9 cellular contexts compared by ENCODE assay signal in genomic region chr19:3276341-3276799, GRCh38. TPM values are rescaled to one million over a fixed set of nuclear protein-coding genes. Genes with fewer than 3 reads are reported as not detected.
DNase-seq lines count a peak whose midpoint lies in the region; ATAC-seq, FAIRE-seq and TF ChIP-seq lines count a peak whose summit lies in the region.
"Had no signal": no experiment of that assay in that cellular context is flagged by ENCODE, and none has a peak within 500 bp of the region (broad histone marks: within the 10 kb centered on the region; RNA-seq: fewer than 3 reads in every experiment).

No MANE protein-coding gene starts in this region.

- peaks cover 11% of the 10 kb centered on the region for H3K4me1 Mint-ChIP-seq in activated T-cell treated with anti-CD3 and anti-CD28 coated beads, Interleukin-2, amount 50 U/mL, for 72 hours (ENCODE audit: low read depth)

- H3K9me3 ChIP-seq in kidney (ENCODE audit: control insufficient read depth in 1 of 2, low read length in 2 of 2) (peaks cover 0 to 10% of the 10 kb centered on the region in 2 donors), thymus (ENCODE audit: control insufficient read depth) (peaks cover 1% of the 10 kb centered on the region)

- peaks cover 0 to 6% of the 10 kb centered on the region in 2 donors for H3K36me3 Mint-ChIP-seq in activated T-cell treated with anti-CD3 and anti-CD28 coated beads, Interleukin-2, amount 50 U/mL, for 72 hours (ENCODE audit: insufficient read depth in 2 of 2)

- peak; percentile 93 for DNase-seq in NCI-H226
- DNase-seq in activated T-cell treated with anti-CD3 and anti-CD28 coated beads, Interleukin-2, amount 50 U/mL, for 72 hours: peak; percentile 63 to 65
- DNase-seq in kidney: peak; percentile 79
- DNase-seq in cardiac septum (ENCODE audit: low spot score): no peak

- no peak for TF ChIP-seq CTCF in kidney (IDR thresholded peaks at IDR 0.05; ENCODE audit: borderline replicate concordance, extremely low read depth, insufficient read depth)

- peaks cover 14% of the 10 kb centered on the region for H3K27me3 Mint-ChIP-seq in activated T-cell treated with anti-CD3 and anti-CD28 coated beads, Interleukin-2, amount 50 U/mL, for 72 hours (ENCODE audit: low read depth)

- H3K9me3 Mint-ChIP-seq in activated T-cell treated with anti-CD3 and anti-CD28 coated beads, Interleukin-2, amount 50 U/mL, for 72 hours: peaks cover 2 to 4% of the 10 kb centered on the region in 2 donors
- H3K9me3 Mint-ChIP-seq: stimulated activated naive CD8-positive, alpha-beta T cell treated with anti-CD3 and anti-CD28 coated beads, Interleukin-15, Interleukin-2, amounts not matched to agents 100 ng/mL and 50 ng/mL, for 24 hours had no signal

- peak; percentile 27 for ATAC-seq in GM18498 (IDR thresholded peaks at IDR 0.05; ENCODE audit: unreplicated experiment)
- ATAC-seq in activated T-cell treated with anti-CD3 and anti-CD28 coated beads, Interleukin-2, amount 50 U/mL, for 72 hours (replicated peaks in 1 of 2): peak; percentile 45 to 52
- ATAC-seq in GM21576 (IDR thresholded peaks at IDR 0.05; ENCODE audit: unreplicated experiment): no peak
- ATAC-seq in HG03135 (IDR thresholded peaks at IDR 0.05; ENCODE audit: unreplicated experiment): no peak

- H3K4me1 ChIP-seq in kidney (ENCODE audit: control insufficient read depth in 1 of 2, insufficient read depth in 1 of 2, low read depth in 1 of 2, low read length in 2 of 2): no peaks in the 10 kb centered on the region
- H3K4me1 ChIP-seq in thymus (ENCODE audit: control insufficient read depth, insufficient read depth, low read length): peaks cover 7% of the 10 kb centered on the region

- H3K27ac Mint-ChIP-seq in activated T-cell treated with anti-CD3 and anti-CD28 coated beads, Interleukin-2, amount 50 U/mL, for 72 hours: no peak overlapping the region
- H3K27ac Mint-ChIP-seq: stimulated activated naive CD8-positive, alpha-beta T cell treated with anti-CD3 and anti-CD28 coated beads, Interleukin-15, Interleukin-2, amounts not matched to agents 100 ng/mL and 50 ng/mL, for 24 hours had no signal

- no peak overlapping the region for H3K9ac ChIP-seq in kidney (ENCODE audit: low read length in 2 of 2)

- H3K27ac ChIP-seq in kidney (ENCODE audit: low read depth in 2 of 2, low read length in 2 of 2): no peak overlapping the region
- no peak overlapping the region for H3K27ac ChIP-seq in thymus (ENCODE audit: low read depth)

- 1% methylated on average over 11 of the region's 11 CpGs for WGBS in thymus

- intact Hi-C loops in kidney (cut with DNase I) (no loop called here), cardiac septum (cut with DNase I) (no loop called here)

- H3K4me3 ChIP-seq in kidney (ENCODE audit: low read length in 2 of 2) (no peak overlapping the region), thymus (ENCODE audit: low read length) (peak overlapping the region; percentile 12)

- no peaks in the 10 kb centered on the region for H3K36me3 ChIP-seq in kidney (ENCODE audit: control insufficient read depth in 1 of 2, insufficient read depth in 2 of 2, low read length in 2 of 2)
- H3K36me3 ChIP-seq in thymus (ENCODE audit: control insufficient read depth, insufficient read depth): no peaks in the 10 kb centered on the region

- peak overlapping the region; percentile 27 to 95 for H3K4me3 Mint-ChIP-seq in activated T-cell treated with anti-CD3 and anti-CD28 coated beads, Interleukin-2, amount 50 U/mL, for 72 hours

- no peak for FAIRE-seq in kidney (lab: Jason Lieb, UNC)

- peaks cover 17% of the 10 kb centered on the region for H3K27me3 ChIP-seq in thymus (ENCODE audit: control insufficient read depth, insufficient read depth)

RNA-seq across cellular contexts. Expression of gene CELF5, which starts 51.9 kb away (rescaled TPM):
- under 1 TPM; 0.17 to 0.42 TPM for total RNA-seq in activated T-cell treated with anti-CD3 and anti-CD28 coated beads, Interleukin-2, amount 50 U/mL, for 72 hours
- total RNA-seq in kidney (0.38 TPM), cardiac septum (not detected)
- polyA plus RNA-seq in kidney (ENCODE audit: insufficient read depth, low read depth, low replicate concordance) (0.15 TPM), thymus (1.4 TPM)

Comparison
In these comparisons a context has a peak if more than half of its experiments do, and no peak if none do; other contexts are left out.
1. ATAC-seq: peak in GM18498 (single experiment) and activated T-cell treated with anti-CD3 and anti-CD28 coated beads, Interleukin-2, amount 50 U/mL, for 72 hours (2 of 2); none in GM21576 (single experiment) and HG03135 (single experiment).